Comparison of ENCODE assay signal across 11 cellular contexts in the genomic region with DNA sequence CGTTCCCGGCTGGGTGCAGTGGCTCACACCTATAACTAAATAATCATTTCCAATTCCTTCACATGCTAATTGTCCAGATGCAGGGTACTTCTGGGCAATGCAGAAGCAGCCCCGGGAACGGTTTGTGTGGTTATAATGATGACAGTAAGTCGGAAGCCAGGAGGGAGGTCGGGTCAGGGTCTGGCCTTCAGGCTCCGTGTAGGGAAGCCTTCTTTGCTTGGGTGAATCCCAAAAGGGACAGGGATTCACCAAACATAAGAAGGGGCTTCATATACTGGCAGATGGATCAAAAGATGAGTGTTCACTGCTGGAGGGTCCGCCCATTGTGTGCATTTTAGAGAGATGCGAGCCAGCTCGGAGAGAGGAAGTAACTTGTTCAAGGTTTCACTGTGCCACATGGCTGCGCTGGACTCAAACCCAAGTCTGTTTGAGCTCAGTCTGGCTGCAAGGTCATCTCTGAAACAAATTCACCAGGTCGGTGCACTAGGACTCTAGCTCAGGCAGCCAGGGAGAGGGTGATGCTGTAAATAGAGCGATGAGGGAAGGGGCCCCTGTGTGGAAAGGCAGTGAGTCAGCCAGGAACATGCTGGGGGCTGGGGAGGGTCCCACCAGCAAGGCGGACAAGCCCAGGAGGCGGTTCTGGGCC.
DNase-seq lines count a peak whose midpoint lies in the region; ATAC-seq lines count a peak whose summit lies in the region.
"Had no signal": no experiment of that assay in that cellular context is flagged by ENCODE, and none has a peak within 500 bp of the region (broad histone marks: within the 10 kb centered on the region; RNA-seq: fewer than 3 reads in every experiment).

No MANE protein-coding gene starts in this region.

- H3K27ac Mint-ChIP-seq in dendritic cell treated with granulocyte-macrophage colony-stimulating factor and Interleukin-4, amounts not matched to agents 40 ng/mL and 50 ng/mL, for 4 days: peak overlapping the region; percentile 71

- peak overlapping the region; percentile 59 for H3K4me3 Mint-ChIP-seq in dendritic cell treated with granulocyte-macrophage colony-stimulating factor and Interleukin-4, amounts not matched to agents 40 ng/mL and 50 ng/mL, for 4 days

- DNase-seq in AML-193 (lab: John Stamatoyannopoulos, UW) (peak; percentile 67 to 75), GDM1 (lab: John Stamatoyannopoulos, UW) (peak; percentile 52), NOMO-1 treated with dmso at 0.1 percent for 144 hours (lab: John Stamatoyannopoulos, UW; ENCODE audit: unreplicated experiment) (peak; percentile 69), OCI-M2 (lab: John Stamatoyannopoulos, UW; ENCODE audit: unreplicated experiment) (no peak), NCI-H2029 treated with DMSO at 0.1 percent for 48 hours (lab: John Stamatoyannopoulos, UW) (no peak), putamen (ENCODE audit: low spot score) (no peak)
- DNase-seq: activated CD4-positive, alpha-beta T cell treated with anti-CD3 and anti-CD28 coated beads for 48 hours; COR-L47; small intestine had no signal

- no peak for ATAC-seq in HG02588 (IDR thresholded peaks at IDR 0.05; ENCODE audit: unreplicated experiment)

- intact Hi-C loops in dendritic cell treated with granulocyte-macrophage colony-stimulating factor and Interleukin-4, amounts not matched to agents 40 ng/mL and 50 ng/mL, for 4 days (cut with micrococcal nuclease): no loop called here

- H3K27me3 Mint-ChIP-seq in dendritic cell treated with granulocyte-macrophage colony-stimulating factor and Interleukin-4, amounts not matched to agents 40 ng/mL and 50 ng/mL, for 4 days: peaks cover 10% of the 10 kb centered on the region

- H3K9me3 Mint-ChIP-seq in dendritic cell treated with granulocyte-macrophage colony-stimulating factor and Interleukin-4, amounts not matched to agents 40 ng/mL and 50 ng/mL, for 4 days: no peaks in the 10 kb centered on the region

- peaks cover 67% of the 10 kb centered on the region for H3K4me1 Mint-ChIP-seq in dendritic cell treated with granulocyte-macrophage colony-stimulating factor and Interleukin-4, amounts not matched to agents 40 ng/mL and 50 ng/mL, for 4 days (ENCODE audit: low read depth)

- no peaks in the 10 kb centered on the region for H3K36me3 Mint-ChIP-seq in dendritic cell treated with granulocyte-macrophage colony-stimulating factor and Interleukin-4, amounts not matched to agents 40 ng/mL and 50 ng/mL, for 4 days (ENCODE audit: low read depth)

Comparison
In these comparisons a context has a peak if more than half of its experiments do, and no peak if none do; other contexts are left out.
1. DNase-seq: peak in AML-193 (2 of 2), GDM1 (single experiment) and NOMO-1 treated with dmso at 0.1 percent for 144 hours (single experiment); none in OCI-M2 (single experiment), NCI-H2029 treated with DMSO at 0.1 percent for 48 hours (single experiment) and putamen (single experiment).